ENCODE assay signal across 8 cellular contexts in the genomic region with DNA sequence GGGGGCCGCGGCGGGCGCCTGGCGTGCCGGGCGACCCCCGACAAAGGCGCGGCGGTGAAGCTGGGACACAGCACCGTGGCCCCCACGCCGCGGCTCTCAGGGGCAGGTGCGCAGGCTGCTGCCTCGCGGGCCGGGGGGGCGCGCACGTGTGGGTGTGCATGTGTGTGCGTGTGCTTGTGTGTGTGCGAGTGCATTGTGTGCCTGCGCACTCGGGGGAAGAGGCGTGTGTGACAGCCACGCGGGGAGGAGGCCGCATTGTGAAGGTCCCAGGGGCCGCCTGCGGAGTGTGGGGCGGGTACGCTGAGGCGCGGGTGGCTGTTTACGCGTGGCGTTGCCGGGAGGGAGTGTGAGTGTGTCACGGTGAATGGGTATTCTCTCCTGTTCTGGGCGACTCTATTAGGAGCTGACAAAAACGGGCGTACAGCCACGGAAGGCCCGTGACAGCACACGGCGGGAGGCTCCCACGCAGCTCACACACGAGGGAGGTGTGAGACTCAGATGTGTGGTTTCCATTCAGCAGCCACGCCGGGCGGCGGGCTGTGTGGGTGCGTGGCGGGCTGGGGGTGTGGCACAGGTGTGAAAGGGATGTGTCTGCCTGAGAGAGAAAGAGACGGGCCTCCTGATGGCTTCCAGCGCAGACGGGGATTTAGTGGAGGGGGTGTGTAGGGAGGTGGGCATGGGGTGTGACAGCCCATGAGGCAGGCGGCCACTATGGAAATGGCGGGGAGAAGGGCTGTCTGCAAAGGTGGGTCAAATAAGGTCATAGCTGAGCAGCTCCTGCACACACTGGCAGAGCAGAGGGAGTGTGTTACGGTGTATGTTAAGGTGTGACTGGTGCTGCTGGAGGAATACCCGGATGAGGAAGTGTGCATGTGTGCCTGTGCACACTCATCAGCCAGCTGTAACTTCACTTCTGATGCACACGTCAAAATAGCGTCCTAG. TPM values are rescaled to one million over a fixed set of nuclear protein-coding genes. Genes with fewer than 3 reads are reported as not detected.
DNase-seq lines count a peak whose midpoint lies in the region; ATAC-seq and TF ChIP-seq lines count a peak whose summit lies in the region.

No MANE protein-coding gene starts in this region.

- peaks cover 3% of the 10 kb centered on the region for H3F3A ChIP-seq in SK-N-SH (replicated peaks; ENCODE audit: insufficient read depth)

- H3K27ac ChIP-seq in SK-N-SH (ENCODE audit: low read depth in 2 of 2, low read length in 1 of 2) (peak overlapping the region in 1 of 2 experiments; percentile 44; a peak in 2 of 4 replicates), Panc1 (ENCODE audit: low read length) (no peak overlapping the region), iPS-20b (ENCODE audit: low read length) (no peak overlapping the region)

- DNase-seq in SK-N-SH (peak; percentile 54), Panc1 (ENCODE audit: low read depth, low spot score) (no peak), adipocyte (ENCODE audit: low read depth) (peak; percentile 16), NCI-H510A (lab: John Stamatoyannopoulos, UW) (no peak)
- peak; percentile 44 for DNase-seq in stimulated activated CD4-positive, alpha-beta T cell treated with anti-CD3 and anti-CD28 coated beads, Interleukin-4, amount 100 ng/mL, for 24 hours

- no TSS peak for BruUV-seq in Panc1 (replicated peaks; lab: Mats Ljungman, UMichigan)

- intact Hi-C loops in Panc1 (cut with micrococcal nuclease; ENCODE audit: unreplicated experiment), result no loop called here

- H3K36me3 ChIP-seq in SK-N-SH (replicated peaks in 1 of 2; ENCODE audit: control insufficient read depth in 1 of 2, insufficient read depth in 2 of 2, low read length in 1 of 2) (no peaks in the 10 kb centered on the region), Panc1 (ENCODE audit: control insufficient read depth, insufficient read depth, low read length) (no peaks in the 10 kb centered on the region), adipocyte (ENCODE audit: control insufficient read depth, insufficient read depth, low read length, severe bottlenecking) (no peaks in the 10 kb centered on the region), iPS-20b (ENCODE audit: insufficient read depth, low read depth, low read length) (no peaks in the 10 kb centered on the region)

- TF ChIP-seq CTCF in SK-N-SH (IDR thresholded peaks at IDR 0.05) (no peak), Panc1 (IDR thresholded peaks at IDR 0.05) (no peak)

- no peak overlapping the region for H3K9ac ChIP-seq in SK-N-SH
- H3K9ac ChIP-seq in adipocyte (ENCODE audit: low read length), result no peak overlapping the region
- no peak overlapping the region for H3K9ac ChIP-seq in iPS-20b (ENCODE audit: low read depth, low read length)

- TF ChIP-seq RAD21 in SK-N-SH (IDR thresholded peaks at IDR 0.05; ENCODE audit: low read length), result no peak

- 31% methylated on average over 38 of the region's 65 CpGs for WGBS in SK-N-SH (ENCODE audit: low lambda C conversion rate)

- TF ChIP-seq EP300 in SK-N-SH (IDR thresholded peaks at IDR 0.05; ENCODE audit: borderline replicate concordance in 1 of 2, low read depth in 1 of 2, low read length in 1 of 2), result no peak

- H4K20me1 ChIP-seq in SK-N-SH (ENCODE audit: insufficient read depth), result no peaks in the 10 kb centered on the region

- CTCF ChIA-PET in SK-N-SH (lab: Yijun Ruan, JAX) (interaction anchor here (0.6 to 4.8 kb wide), 5 partner anchors 8 to 330 kb away, joined by 3 to 19 read pairs (median 3); no protein-coding TSS in a partner anchor), Panc1 (lab: Charles Lee) (no interaction called here)

- peak overlapping the region; percentile 87 for H3K4me2 ChIP-seq in SK-N-SH

- no peaks in the 10 kb centered on the region for H3K9me3 ChIP-seq in SK-N-SH
- H3K9me3 ChIP-seq in Panc1 (ENCODE audit: control insufficient read depth, insufficient read depth, low read depth, low read length), result no peaks in the 10 kb centered on the region
- H3K9me3 ChIP-seq in adipocyte (ENCODE audit: control insufficient read depth, low read length), result no peaks in the 10 kb centered on the region
- H3K9me3 ChIP-seq in iPS-20b (ENCODE audit: insufficient read depth, low read depth, low read length), result peaks cover 7% of the 10 kb centered on the region; the same call in 1 of the 2 replicates

- H3K27me3 ChIP-seq in SK-N-SH (ENCODE audit: insufficient read depth), result no peaks in the 10 kb centered on the region
- peaks cover 19% of the 10 kb centered on the region for H3K27me3 ChIP-seq in Panc1 (ENCODE audit: control insufficient read depth, insufficient read depth, low read length)
- H3K27me3 ChIP-seq in adipocyte (replicated peaks; ENCODE audit: control insufficient read depth, insufficient read depth, low read length), result peaks cover 24% of the 10 kb centered on the region
- H3K27me3 ChIP-seq in iPS-20b (ENCODE audit: insufficient read depth, low read length), result peaks cover 51% of the 10 kb centered on the region

- POLR2A ChIA-PET in SK-N-SH (lab: Yijun Ruan, JAX), result interaction anchor here (1.6 kb wide), 1 partner anchor 10 kb away, joined by 7 read pairs; no protein-coding TSS in a partner anchor
- POLR2A ChIA-PET in Panc1 (lab: Charles Lee), result no interaction called here

- H2AFZ ChIP-seq in SK-N-SH (ENCODE audit: low read depth), result no peak overlapping the region

- ATAC-seq in SK-N-SH treated with all-trans-retinoic acid at 6 μM for 48 hours (no peak; the same call in 2 of the 3 replicates), Panc1 (peak; percentile 32), GM18520 (IDR thresholded peaks at IDR 0.05; ENCODE audit: unreplicated experiment) (no peak)

- in situ Hi-C loops in Panc1 (cut with HindIII; ENCODE audit: low pct_unique_long_range_greater_than_20kb, low sequenced_read_pairs), result no loop called here

- H3K4me3 ChIP-seq in SK-N-SH (ENCODE audit: low read depth in 2 of 2, low read length in 1 of 2) (peak overlapping the region; percentile 62 to 64), Panc1 (ENCODE audit: low read depth in 2 of 2, low read length in 2 of 2) (peak overlapping the region; percentile 39 to 59), adipocyte (ENCODE audit: low read length) (peak overlapping the region; percentile 76), iPS-20b (ENCODE audit: low read length) (peak overlapping the region; percentile 65)

- no peaks in the 10 kb centered on the region for H3K79me2 ChIP-seq in SK-N-SH (ENCODE audit: insufficient read depth)

- H3K4me1 ChIP-seq in SK-N-SH (ENCODE audit: control insufficient read depth in 1 of 2, insufficient read depth in 2 of 2, low read depth in 1 of 2, low read length in 1 of 2) (peaks cover 0 to 32% of the 10 kb centered on the region in 2 experiments; a peak in 2 of 4 replicates), Panc1 (ENCODE audit: control insufficient read depth, insufficient read depth, low read length) (0 out of 2 replicates have a peak, but pooled peaks cover 3% of the 10 kb centered on the region), adipocyte (ENCODE audit: control insufficient read depth, insufficient read depth, low read length) (peaks cover 6% of the 10 kb centered on the region), iPS-20b (ENCODE audit: insufficient read depth, low read length) (no peaks in the 10 kb centered on the region; the same call in 1 of the 2 replicates)

- no peaks in the 10 kb centered on the region for H3K9me2 ChIP-seq in SK-N-SH

TF ChIP-seq in SK-N-SH, 30 proteins besides CTCF, POLR2A, EP300 and RAD21:
- TF ChIP-seq RXRA (IDR thresholded peaks at IDR 0.05; ENCODE audit: borderline replicate concordance, low read depth) (no peak), FOSL2 (IDR thresholded peaks at IDR 0.05; ENCODE audit: borderline replicate concordance, low read depth) (no peak), TEAD4 (IDR thresholded peaks at IDR 0.05; ENCODE audit: borderline replicate concordance, insufficient read depth) (no peak), RFX5 (IDR thresholded peaks at IDR 0.05; ENCODE audit: low read length) (no peak), MXI1 (IDR thresholded peaks at IDR 0.05; ENCODE audit: low read depth, low read length) (peak; percentile 66; the same call in 1 of the 2 replicates), SMC3 (IDR thresholded peaks at IDR 0.05; ENCODE audit: low read depth, low read length) (no peak), YY1 (IDR thresholded peaks at IDR 0.05; ENCODE audit: low read depth) (no peak)

TF ChIP-seq in SK-N-SH treated with all-trans-retinoic acid at 6 μM for 48 hours, 23 proteins besides CTCF, POLR2A, EP300 and RAD21 (continues in another document):
- TF ChIP-seq CREB5 (CRISPR knock-in tag; IDR thresholded peaks at IDR 0.05; ENCODE audit: low read depth) (no peak), ZC3H10 (CRISPR knock-in tag; IDR thresholded peaks at IDR 0.05) (no peak)

RNA-seq across cellular contexts. Expression of gene PODXL2, which starts 0.7 kb away (rescaled TPM):
- polyA plus RNA-seq in SK-N-SH (2012; rRNA removed), result 27.5 and 28.8 TPM in 2 replicates
- 17.2 and 24.8 TPM in 2 replicates for polyA plus RNA-seq in SK-N-SH (2012; cell fraction: cytosol; rRNA removed)
- polyA plus RNA-seq in SK-N-SH (2012; cell fraction: nucleus; rRNA removed), result 19.9 and 23.6 TPM in 2 replicates
- total RNA-seq in Panc1 (2021; ENCODE audit: unreplicated experiment), result 15.3 TPM
- polyA plus RNA-seq in Panc1 (2012; ENCODE audit: insufficient read length), result 27.2 TPM

RNA-seq across cellular contexts. Expression of gene MCM2, which starts 31.5 kb away (rescaled TPM):
- polyA plus RNA-seq in SK-N-SH (2012; rRNA removed), result 39.8 and 56.9 TPM in 2 replicates
- polyA plus RNA-seq in SK-N-SH (2012; cell fraction: cytosol; rRNA removed), result 18.6 and 29.9 TPM in 2 replicates
- polyA plus RNA-seq in SK-N-SH (2012; cell fraction: nucleus; rRNA removed), result 36.3 and 41.6 TPM in 2 replicates
- 132 TPM for total RNA-seq in Panc1 (2021; ENCODE audit: unreplicated experiment)
- polyA plus RNA-seq in Panc1 (2012; ENCODE audit: insufficient read length), result 106 TPM

RNA-seq across cellular contexts. Expression of gene TPRA1, which starts 39.2 kb away (rescaled TPM):
- 26.3 and 31.6 TPM in 2 replicates for polyA plus RNA-seq in SK-N-SH (2012; rRNA removed)
- polyA plus RNA-seq in SK-N-SH (2012; cell fraction: cytosol; rRNA removed), result 11.8 and 18.8 TPM in 2 replicates
- 41.2 and 42.1 TPM in 2 replicates for polyA plus RNA-seq in SK-N-SH (2012; cell fraction: nucleus; rRNA removed)
- total RNA-seq in Panc1 (2021; ENCODE audit: unreplicated experiment), result 42.6 TPM
- 52.6 TPM for polyA plus RNA-seq in Panc1 (2012; ENCODE audit: insufficient read length)

RNA-seq across cellular contexts. Expression of gene ABTB1, which starts 43.0 kb away (rescaled TPM):
- 30.8 and 31.6 TPM in 2 replicates for polyA plus RNA-seq in SK-N-SH (2012; rRNA removed)
- polyA plus RNA-seq in SK-N-SH (2012; cell fraction: cytosol; rRNA removed), result 7.1 and 12.3 TPM in 2 replicates
- 166 and 204 TPM in 2 replicates for polyA plus RNA-seq in SK-N-SH (2012; cell fraction: nucleus; rRNA removed)
- total RNA-seq in Panc1 (2021; ENCODE audit: unreplicated experiment), result 6.9 TPM
- 14.4 TPM for polyA plus RNA-seq in Panc1 (2012; ENCODE audit: insufficient read length)

Comparison
In these comparisons a context has a peak if more than half of its experiments do, and no peak if none do; other contexts are left out.
1. DNase-seq: peak in SK-N-SH (single experiment), adipocyte (single experiment) and stimulated activated CD4-positive, alpha-beta T cell treated with anti-CD3 and anti-CD28 coated beads, Interleukin-4, amount 100 ng/mL, for 24 hours (single experiment); none in Panc1 (single experiment) and NCI-H510A (single experiment).
2. Peak in every context shown above with its lines, with median percentiles within 50 percentile points of each other: H3K4me3 ChIP-seq.